8 cellular contexts compared by ENCODE assay signal in the genomic region with DNA sequence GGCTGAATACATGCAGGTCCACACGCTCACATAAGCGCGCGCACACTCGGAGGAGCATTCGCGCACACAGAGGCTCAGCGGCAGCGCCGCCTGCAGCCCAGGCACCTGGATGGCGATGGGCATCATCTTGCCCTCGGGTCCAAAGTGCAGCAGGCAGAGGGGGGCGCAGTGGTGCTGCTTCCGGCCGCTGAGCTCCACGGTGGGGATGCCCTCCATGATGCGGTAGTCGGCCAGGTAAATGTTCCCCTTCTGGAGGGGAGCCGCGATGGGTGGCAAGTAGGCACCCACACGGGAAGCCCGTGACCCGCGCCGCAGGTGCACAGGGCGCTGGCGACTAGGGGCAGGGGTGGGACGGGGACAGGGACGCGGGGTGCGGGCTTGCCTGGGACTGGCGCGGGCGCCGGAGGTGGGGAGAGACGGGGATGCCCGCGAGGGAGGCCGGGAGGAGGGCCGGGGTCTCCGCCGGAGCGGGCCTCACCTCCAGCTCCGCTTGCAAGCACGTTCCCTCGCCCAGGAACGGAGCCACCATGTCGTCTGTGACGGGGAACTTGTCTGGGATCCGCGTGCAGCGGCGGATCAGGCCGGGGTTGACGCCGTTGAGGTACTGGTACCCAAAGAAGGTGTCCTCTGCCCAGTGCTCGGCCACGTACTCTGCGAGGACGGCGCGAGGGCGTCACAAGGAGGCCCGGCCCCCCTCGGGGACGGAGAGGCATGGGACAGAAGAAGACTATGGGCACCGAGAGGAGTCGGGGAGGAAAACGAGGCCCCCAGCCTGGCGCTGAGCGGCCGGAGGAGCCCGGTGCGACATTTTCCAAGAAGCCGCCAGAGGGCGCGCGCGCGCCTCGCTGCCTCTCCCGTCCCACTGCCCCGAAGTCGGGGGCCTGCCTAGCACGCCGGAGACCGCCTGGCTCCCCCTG. TPM values are rescaled to one million over a fixed set of nuclear protein-coding genes. Genes with fewer than 3 reads are reported as not detected.
DNase-seq lines count a peak whose midpoint lies in the region; ATAC-seq and TF ChIP-seq lines count a peak whose summit lies in the region.

No MANE protein-coding gene starts in this region.

- no peaks in the 10 kb centered on the region for H3K4me1 ChIP-seq in HUES64 (ENCODE audit: insufficient read depth, low read length)

- H3K9me3 Mint-ChIP-seq in activated T-helper 2 cell treated with anti-CD3 and anti-CD28 coated beads, Interferon-gamma antibody, Interleukin-2, Interleukin-4, amounts not matched to agents 10 μg/mL and 5 μg/mL and 100 μg/mL, durations not matched to agents 14 hours and 24 hours and 36 hours: no peaks in the 10 kb centered on the region
- H3K9me3 Mint-ChIP-seq in neural crest cell: no peaks in the 10 kb centered on the region
- no peaks in the 10 kb centered on the region for H3K9me3 Mint-ChIP-seq in stimulated activated naive CD8-positive, alpha-beta T cell treated with anti-CD3 and anti-CD28 coated beads, Interleukin-15, amount 100 ng/mL, for 72 hours

- H3K9me3 ChIP-seq in HUES64 (ENCODE audit: insufficient read depth, low read depth, low read length): no peaks in the 10 kb centered on the region

- H3K4me1 Mint-ChIP-seq in activated T-helper 2 cell treated with anti-CD3 and anti-CD28 coated beads, Interferon-gamma antibody, Interleukin-2, Interleukin-4, amounts not matched to agents 10 μg/mL and 5 μg/mL and 100 μg/mL, durations not matched to agents 14 hours and 24 hours and 36 hours (ENCODE audit: low read depth): peaks cover 5% of the 10 kb centered on the region
- no peaks in the 10 kb centered on the region for H3K4me1 Mint-ChIP-seq in neural crest cell
- peaks cover 26% of the 10 kb centered on the region for H3K4me1 Mint-ChIP-seq in stimulated activated naive CD8-positive, alpha-beta T cell treated with anti-CD3 and anti-CD28 coated beads, Interleukin-15, amount 100 ng/mL, for 72 hours

- peak; percentile 94 for ATAC-seq in stimulated activated naive CD8-positive, alpha-beta T cell treated with anti-CD3 and anti-CD28 coated beads, Interleukin-15, amount 100 ng/mL, for 72 hours

- intact Hi-C loops in activated T-helper 2 cell treated with anti-CD3 and anti-CD28 coated beads, Interferon-gamma antibody, Interleukin-2, Interleukin-4, amounts not matched to agents 10 μg/mL and 5 μg/mL and 100 μg/mL, durations not matched to agents 14 hours and 24 hours and 36 hours (cut with micrococcal nuclease): loop anchor here (1.0 to 10.0 kb wide), 2 partner anchors 39 to 225 kb away; partner anchors contain the start of gene ALOXE3

- peak overlapping the region; percentile 68 for H3K4me3 ChIP-seq in HUES64 (ENCODE audit: low read length)
- peak overlapping the region; percentile 30 to 46 for H3K4me3 ChIP-seq in foreskin fibroblast (ENCODE audit: low read depth in 1 of 2, low read length in 2 of 2)

- H3K4me3 Mint-ChIP-seq in activated T-helper 2 cell treated with anti-CD3 and anti-CD28 coated beads, Interferon-gamma antibody, Interleukin-2, Interleukin-4, amounts not matched to agents 10 μg/mL and 5 μg/mL and 100 μg/mL, durations not matched to agents 14 hours and 24 hours and 36 hours (ENCODE audit: low read depth): peak overlapping the region; percentile 86
- H3K4me3 Mint-ChIP-seq in neural crest cell: peak overlapping the region; percentile 90
- peak overlapping the region; percentile 95 to 97 for H3K4me3 Mint-ChIP-seq in stimulated activated naive CD8-positive, alpha-beta T cell treated with anti-CD3 and anti-CD28 coated beads, Interleukin-15, amount 100 ng/mL, for 72 hours

- no peak overlapping the region for H3K27ac ChIP-seq in HUES64 (ENCODE audit: low read depth, low read length)

- 1% methylated on average over 87 of the region's 87 CpGs for WGBS in HUES64

- H3K27me3 Mint-ChIP-seq in activated T-helper 2 cell treated with anti-CD3 and anti-CD28 coated beads, Interferon-gamma antibody, Interleukin-2, Interleukin-4, amounts not matched to agents 10 μg/mL and 5 μg/mL and 100 μg/mL, durations not matched to agents 14 hours and 24 hours and 36 hours (ENCODE audit: low read depth): peaks cover 17% of the 10 kb centered on the region
- peaks cover 96% of the 10 kb centered on the region for H3K27me3 Mint-ChIP-seq in neural crest cell (ENCODE audit: low read depth)
- H3K27me3 Mint-ChIP-seq in stimulated activated naive CD8-positive, alpha-beta T cell treated with anti-CD3 and anti-CD28 coated beads, Interleukin-15, amount 100 ng/mL, for 72 hours: peaks cover 18% of the 10 kb centered on the region

- no peaks in the 10 kb centered on the region for H3K36me3 Mint-ChIP-seq in activated T-helper 2 cell treated with anti-CD3 and anti-CD28 coated beads, Interferon-gamma antibody, Interleukin-2, Interleukin-4, amounts not matched to agents 10 μg/mL and 5 μg/mL and 100 μg/mL, durations not matched to agents 14 hours and 24 hours and 36 hours (ENCODE audit: low read depth)
- no peaks in the 10 kb centered on the region for H3K36me3 Mint-ChIP-seq in neural crest cell (ENCODE audit: low read depth)

- peak overlapping the region; percentile 74 for H3K27ac Mint-ChIP-seq in activated T-helper 2 cell treated with anti-CD3 and anti-CD28 coated beads, Interferon-gamma antibody, Interleukin-2, Interleukin-4, amounts not matched to agents 10 μg/mL and 5 μg/mL and 100 μg/mL, durations not matched to agents 14 hours and 24 hours and 36 hours
- peak overlapping the region; percentile 86 for H3K27ac Mint-ChIP-seq in neural crest cell (ENCODE audit: unreplicated experiment)
- peak overlapping the region in 1 of 2 donors; percentile 70 for H3K27ac Mint-ChIP-seq in stimulated activated naive CD8-positive, alpha-beta T cell treated with anti-CD3 and anti-CD28 coated beads, Interleukin-15, amount 100 ng/mL, for 72 hours

- no peak overlapping the region for H3K9ac ChIP-seq in HUES64 (ENCODE audit: low read depth, low read length)

- H3K27me3 ChIP-seq in HUES64 (ENCODE audit: insufficient read depth, low read length): peaks cover 78% of the 10 kb centered on the region

- TF ChIP-seq CTCF in foreskin fibroblast (IDR thresholded peaks at IDR 0.05; ENCODE audit: low read depth, low read length) (peak; percentile 80), neural crest cell (conservative IDR thresholded peaks at IDR 0.05) (peak; percentile 96)

- peak; percentile 73 to 84 for DNase-seq in NCI-H2081 (lab: John Stamatoyannopoulos, UW)
- no peak for DNase-seq in NCI-H2081 treated with DMSO at 0.1 percent for 48 hours (lab: John Stamatoyannopoulos, UW)
- peak; percentile 82 for DNase-seq in RPMI8226
- DNase-seq in activated T-helper 2 cell treated with anti-CD3 and anti-CD28 coated beads, Interferon-gamma antibody, Interleukin-2, Interleukin-4, amounts not matched to agents 10 μg/mL and 5 μg/mL and 100 μg/mL, durations not matched to agents 14 hours and 24 hours and 36 hours (ENCODE audit: low spot score): peak; percentile 70
- DNase-seq in foreskin fibroblast: peak; percentile 31 to 82
- peak; percentile 77 for DNase-seq in neural crest cell (ENCODE audit: low read depth, low spot score)
- peak; percentile 86 to 88 for DNase-seq in stimulated activated naive CD8-positive, alpha-beta T cell treated with anti-CD3 and anti-CD28 coated beads, Interleukin-15, amount 100 ng/mL, for 72 hours

- no peaks in the 10 kb centered on the region for H3K36me3 ChIP-seq in HUES64 (ENCODE audit: insufficient read depth, low read length)

RNA-seq across cellular contexts. Expression of gene ALOX12B, which starts 8.0 kb away (rescaled TPM):
- not detected for polyA plus RNA-seq in HUES64 (2013, experiment 1 of 2)
- polyA plus RNA-seq in HUES64 (2013, experiment 2 of 2): not detected
- total RNA-seq in activated T-helper 2 cell treated with anti-CD3 and anti-CD28 coated beads, Interferon-gamma antibody, Interleukin-2, Interleukin-4, amounts not matched to agents 10 μg/mL and 5 μg/mL and 100 μg/mL, durations not matched to agents 14 hours and 24 hours and 36 hours: 0.87 and 1.4 TPM in 2 replicates
- total RNA-seq in neural crest cell: not detected in 2 replicates

RNA-seq across cellular contexts. Expression of gene ALOXE3, which starts 38.8 kb away (rescaled TPM):
- polyA plus RNA-seq in HUES64 (2013, experiment 1 of 2): not detected
- polyA plus RNA-seq in HUES64 (2013, experiment 2 of 2): not detected
- not detected in 2 replicates for total RNA-seq in activated T-helper 2 cell treated with anti-CD3 and anti-CD28 coated beads, Interferon-gamma antibody, Interleukin-2, Interleukin-4, amounts not matched to agents 10 μg/mL and 5 μg/mL and 100 μg/mL, durations not matched to agents 14 hours and 24 hours and 36 hours
- 0.09 TPM in 1 of 2 replicates, not detected in the other for total RNA-seq in neural crest cell

RNA-seq across cellular contexts. Expression of gene ALOX15B, which starts 40.7 kb away (rescaled TPM):
- not detected for polyA plus RNA-seq in HUES64 (2013, experiment 1 of 2)
- polyA plus RNA-seq in HUES64 (2013, experiment 2 of 2): not detected
- total RNA-seq in activated T-helper 2 cell treated with anti-CD3 and anti-CD28 coated beads, Interferon-gamma antibody, Interleukin-2, Interleukin-4, amounts not matched to agents 10 μg/mL and 5 μg/mL and 100 μg/mL, durations not matched to agents 14 hours and 24 hours and 36 hours: not detected in 2 replicates
- not detected in 2 replicates for total RNA-seq in neural crest cell

RNA-seq across cellular contexts. Expression of gene HES7, which starts 44.4 kb away (rescaled TPM):
- polyA plus RNA-seq in HUES64 (2013, experiment 1 of 2): 0.85 TPM
- polyA plus RNA-seq in HUES64 (2013, experiment 2 of 2): 0.89 TPM
- 2.4 and 3.1 TPM in 2 replicates for total RNA-seq in activated T-helper 2 cell treated with anti-CD3 and anti-CD28 coated beads, Interferon-gamma antibody, Interleukin-2, Interleukin-4, amounts not matched to agents 10 μg/mL and 5 μg/mL and 100 μg/mL, durations not matched to agents 14 hours and 24 hours and 36 hours
- total RNA-seq in neural crest cell: 0.41 and 0.56 TPM in 2 replicates
